ENCODE assay signal across 9 cellular contexts in the genomic region with DNA sequence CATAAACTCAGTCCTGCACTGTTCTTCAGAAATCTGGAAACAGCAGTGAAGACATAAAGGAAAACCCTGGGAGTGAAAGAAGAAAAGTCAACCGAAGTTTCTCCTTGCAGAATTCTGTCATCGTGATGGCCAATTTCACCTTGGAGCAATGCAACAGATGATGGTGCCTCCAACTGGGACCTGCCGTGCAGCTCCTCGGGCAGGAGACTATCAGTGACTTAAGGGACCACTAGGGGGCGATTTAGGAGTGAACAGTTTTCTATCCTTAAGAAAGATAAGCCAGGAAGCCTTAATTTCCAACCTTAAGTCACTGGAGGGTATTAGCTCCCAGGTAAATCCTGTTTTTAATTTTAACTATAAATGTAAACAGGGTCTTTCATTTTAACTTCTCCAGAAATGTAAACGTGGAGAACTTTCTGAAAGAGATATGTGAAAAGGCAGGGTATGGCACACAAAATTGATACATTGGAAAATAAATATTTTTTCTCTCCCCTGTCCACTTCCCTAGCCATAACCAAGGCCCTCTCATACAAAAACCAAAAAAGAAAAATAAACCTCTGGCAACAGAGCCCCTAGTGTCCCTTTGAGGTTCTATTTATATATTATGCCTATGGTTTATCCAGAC.
DNase-seq lines count a peak whose midpoint lies in the region; ATAC-seq, FAIRE-seq and TF ChIP-seq lines count a peak whose summit lies in the region.
"Had no signal": no experiment of that assay in that cellular context is flagged by ENCODE, and none has a peak within 500 bp of the region (broad histone marks: within the 10 kb centered on the region; RNA-seq: fewer than 3 reads in every experiment).

No MANE protein-coding gene starts in this region.

- H3K4me1 Mint-ChIP-seq in activated naive CD8-positive, alpha-beta T cell treated with anti-CD3 and anti-CD28 coated beads for 36 hours: no peaks in the 10 kb centered on the region
- H3K4me1 Mint-ChIP-seq: naive thymus-derived CD8-positive, alpha-beta T cell had no signal

- H3K4me3 Mint-ChIP-seq in activated naive CD8-positive, alpha-beta T cell treated with anti-CD3 and anti-CD28 coated beads for 36 hours: no peak overlapping the region
- H3K4me3 Mint-ChIP-seq: naive thymus-derived CD8-positive, alpha-beta T cell had no signal

- peak; percentile 78 for TF ChIP-seq CTCF in left ventricle myocardium inferior (IDR thresholded peaks at IDR 0.05; ENCODE audit: borderline replicate concordance)
- peak in 3 of 4 experiments; percentile 69 to 79 (median 70) for TF ChIP-seq CTCF in sigmoid colon (IDR thresholded peaks at IDR 0.05)

- H3K27ac ChIP-seq in left ventricle myocardium inferior (replicated peaks) (peak overlapping the region; percentile 68), sigmoid colon (peak overlapping the region; percentile 85 to 90 (median 86))

- ATAC-seq in HG03103 (IDR thresholded peaks at IDR 0.05; ENCODE audit: low read depth, unreplicated experiment) (peak; percentile 61), HG03571 (IDR thresholded peaks at IDR 0.05; ENCODE audit: unreplicated experiment) (no peak)

- H3K27me3 ChIP-seq in left ventricle myocardium inferior (ENCODE audit: low read depth): no peaks in the 10 kb centered on the region
- H3K27me3 ChIP-seq in sigmoid colon: no peaks in the 10 kb centered on the region

- H3K4me3 ChIP-seq in left ventricle myocardium inferior (no peak overlapping the region), sigmoid colon (no peak overlapping the region)

- H3K9me3 ChIP-seq in left ventricle myocardium inferior (replicated peaks) (no peaks in the 10 kb centered on the region), sigmoid colon (no peaks in the 10 kb centered on the region)

- H3K4me1 ChIP-seq in left ventricle myocardium inferior (peaks cover 88% of the 10 kb centered on the region), sigmoid colon (peaks cover 0 to 93% (median 75%) of the 10 kb centered on the region in 4 donors)

- no peaks in the 10 kb centered on the region for H3K36me3 ChIP-seq in left ventricle myocardium inferior
- no peaks in the 10 kb centered on the region for H3K36me3 ChIP-seq in sigmoid colon

- intact Hi-C loops in left ventricle myocardium inferior (cut with micrococcal nuclease): loop anchor here (5.0 kb wide), 1 partner anchor 339 kb away; no protein-coding TSS in a partner anchor
- intact Hi-C loops in sigmoid colon (cut with DNase I): loop anchor here (5.0 to 10.0 kb wide), 2 partner anchors 144 to 339 kb away; no protein-coding TSS in a partner anchor

- 8 to 15% methylated on average over 6 of the region's 6 CpGs for WGBS in sigmoid colon, 2 donors

- no peak for TF ChIP-seq EP300 in sigmoid colon (IDR thresholded peaks at IDR 0.05)

- H3K36me3 Mint-ChIP-seq in activated naive CD8-positive, alpha-beta T cell treated with anti-CD3 and anti-CD28 coated beads for 36 hours: no peaks in the 10 kb centered on the region
- H3K36me3 Mint-ChIP-seq: naive thymus-derived CD8-positive, alpha-beta T cell had no signal

- H3K27ac Mint-ChIP-seq in activated naive CD8-positive, alpha-beta T cell treated with anti-CD3 and anti-CD28 coated beads for 36 hours: no peak overlapping the region
- H3K27ac Mint-ChIP-seq: naive thymus-derived CD8-positive, alpha-beta T cell had no signal

- TF ChIP-seq POLR2A in sigmoid colon (IDR thresholded peaks at IDR 0.05): no peak

- peak; percentile 73 for FAIRE-seq in GM18507 (lab: Jason Lieb, UNC)

- H3K9me3 Mint-ChIP-seq in activated naive CD8-positive, alpha-beta T cell treated with anti-CD3 and anti-CD28 coated beads for 36 hours: no peaks in the 10 kb centered on the region
- H3K9me3 Mint-ChIP-seq: naive thymus-derived CD8-positive, alpha-beta T cell had no signal

- peak; percentile 60 to 64 for DNase-seq in AML-193 (lab: John Stamatoyannopoulos, UW)
- DNase-seq in GM18507 (ENCODE audit: extremely low spot score, insufficient read length, low read depth): no peak
- peak; percentile 6 for DNase-seq in NCI-H226
- peak; percentile 4 for DNase-seq in activated naive CD8-positive, alpha-beta T cell treated with anti-CD3 and anti-CD28 coated beads for 36 hours
- DNase-seq in left ventricle myocardium inferior: no peak
- no peak for DNase-seq in sigmoid colon

- H3K27me3 Mint-ChIP-seq in activated naive CD8-positive, alpha-beta T cell treated with anti-CD3 and anti-CD28 coated beads for 36 hours: peaks cover 9% of the 10 kb centered on the region

Comparison
In these comparisons a context has a peak if more than half of its experiments do, and no peak if none do; other contexts are left out.
1. DNase-seq: peak in AML-193 (2 of 2), NCI-H226 (single experiment) and activated naive CD8-positive, alpha-beta T cell treated with anti-CD3 and anti-CD28 coated beads for 36 hours (single experiment); none in GM18507 (single experiment), left ventricle myocardium inferior (single experiment) and sigmoid colon (single experiment).